ENCODE assay signal across 13 cellular contexts in the genomic region with DNA sequence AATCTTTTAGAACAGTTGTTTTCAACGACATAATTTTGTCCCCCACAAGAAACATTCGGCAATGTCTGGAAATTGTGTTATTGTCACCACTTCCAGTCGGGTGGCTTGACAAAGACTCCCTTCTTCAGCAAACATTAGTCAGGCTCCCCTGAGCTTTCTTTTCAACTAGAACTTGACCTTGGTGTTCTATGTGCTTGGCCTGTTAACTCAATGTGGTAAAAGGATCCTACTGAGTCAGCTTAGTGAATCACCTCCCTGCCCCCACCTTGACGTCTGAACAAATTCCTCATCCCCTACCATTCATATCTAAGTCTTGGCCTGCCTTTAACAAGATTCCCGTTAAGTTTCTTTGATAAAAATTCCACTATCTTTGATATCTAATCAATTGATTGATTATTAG.
A peak's percentile ranks its signal among the peaks of the same experiment; 100 is the strongest.
DNase-seq lines count a peak whose midpoint lies in the region; ATAC-seq and TF ChIP-seq lines count a peak whose summit lies in the region.
"Had no signal": no experiment of that assay in that cellular context is flagged by ENCODE, and none has a peak within 500 bp of the region (broad histone marks: within the 10 kb centered on the region; RNA-seq: fewer than 3 reads in every experiment).

No MANE protein-coding gene starts in this region.

- no peaks in the 10 kb centered on the region for H3K4me1 ChIP-seq in HCT116 (ENCODE audit: control insufficient read depth in 1 of 2, insufficient read depth in 2 of 2, low read length in 2 of 2)
- H3K4me1 ChIP-seq in SJCRH30 = peaks cover 15% of the 10 kb centered on the region
- no peaks in the 10 kb centered on the region for H3K4me1 ChIP-seq in ascending aorta
- H3K4me1 ChIP-seq: spleen had no signal

- H2AFZ ChIP-seq in HCT116 (ENCODE audit: low read depth, low read length, poor library complexity, severe bottlenecking) = no peak overlapping the region

- no peak for ATAC-seq in HCT116
- ATAC-seq: naive thymus-derived CD8-positive, alpha-beta T cell had no signal

- H3K27me3 ChIP-seq in HCT116 (ENCODE audit: insufficient read depth, low read length) = no peaks in the 10 kb centered on the region
- H3K27me3 ChIP-seq in SJCRH30 = no peaks in the 10 kb centered on the region
- no peaks in the 10 kb centered on the region for H3K27me3 ChIP-seq in ascending aorta
- H3K27me3 ChIP-seq: spleen had no signal

- no peaks in the 10 kb centered on the region for H3K9me2 ChIP-seq in HCT116 (ENCODE audit: insufficient read depth)

- CTCF ChIA-PET in HCT116 (lab: Charles Lee) = no interaction called here

- RAD21 ChIA-PET in HCT116 (lab: Charles Lee; ENCODE audit: low non-redundant PET in 1 of 2, low total read pairs in 2 of 2, uncharacterized antibody in 2 of 2, unreplicated experiment in 2 of 2) = no interaction called here

- TF ChIP-seq RAD21 in HCT116 (IDR thresholded peaks at IDR 0.05; ENCODE audit: low read depth) = no peak

- DNase-seq in HCT116 (ENCODE audit: low read depth, low spot score) (no peak), SJCRH30 (peak; percentile 34 to 64), fibroblast of gingiva (ENCODE audit: low read depth) (peak; percentile 33), retina (peak; percentile 9), NCI-H146 (lab: John Stamatoyannopoulos, UW) (no peak), ascending aorta (ENCODE audit: low spot score in 2 of 2) (no peak), NCI-H2081 treated with DMSO at 0.1 percent for 48 hours (lab: John Stamatoyannopoulos, UW) (no peak), NCI-H526 treated with DMSO at 0.1 percent for 48 hours (lab: John Stamatoyannopoulos, UW) (no peak)
- DNase-seq: activated CD4-positive, alpha-beta T cell treated with anti-CD3 and anti-CD28 coated beads, Interleukin-2, amount 50 U/mL, for 4 hours; activated naive CD4-positive, alpha-beta T cell; naive thymus-derived CD8-positive, alpha-beta T cell; NCI-H774; spleen had no signal

- H3K27ac ChIP-seq in HCT116 (ENCODE audit: low read depth, low read length) (no peak overlapping the region), SJCRH30 (peak overlapping the region; percentile 62), ascending aorta (no peak overlapping the region)
- H3K27ac ChIP-seq: spleen had no signal

- TF ChIP-seq CTCF in HCT116 (IDR thresholded peaks at IDR 0.05 in 2 of 3, conservative IDR thresholded peaks at IDR 0.05 in 1 of 3; ENCODE audit: borderline replicate concordance in 1 of 3, insufficient read depth in 1 of 3, low read depth in 2 of 3, low read length in 2 of 3) (no peak), ascending aorta (IDR thresholded peaks at IDR 0.05) (no peak)

- H3K79me2 ChIP-seq in HCT116 (ENCODE audit: insufficient read depth, low read length) = no peaks in the 10 kb centered on the region

- peaks cover 10 to 15% of the 10 kb centered on the region in 2 experiments; a peak in 2 of 4 replicates for H3K9me3 ChIP-seq in HCT116 (ENCODE audit: control insufficient read depth in 1 of 2, insufficient read depth in 1 of 2, low read depth in 1 of 2, low read length in 2 of 2)
- no peaks in the 10 kb centered on the region; the same call in 1 of the 2 replicates for H3K9me3 ChIP-seq in SJCRH30 (replicated peaks)
- no peaks in the 10 kb centered on the region for H3K9me3 ChIP-seq in ascending aorta

- H3K9ac ChIP-seq in HCT116 (ENCODE audit: low read length) = no peak overlapping the region

- POLR2A ChIA-PET in HCT116 (lab: Charles Lee) = no interaction called here

- intact Hi-C loops in HCT116 (cut with micrococcal nuclease) (no loop called here), ascending aorta (cut with DNase I) (no loop called here)

- H4K20me1 ChIP-seq in HCT116 (ENCODE audit: insufficient read depth) = no peaks in the 10 kb centered on the region

- TF ChIP-seq POLR2A in HCT116 (IDR thresholded peaks at IDR 0.05; ENCODE audit: borderline replicate concordance, extremely low read depth, insufficient read depth, insufficient read length) = no peak

- H3K36me3 ChIP-seq in HCT116 (ENCODE audit: control insufficient read depth in 1 of 2, insufficient read depth in 2 of 2, low read length in 2 of 2) (no peaks in the 10 kb centered on the region), SJCRH30 (no peaks in the 10 kb centered on the region), ascending aorta (no peaks in the 10 kb centered on the region)
- H3K36me3 ChIP-seq: spleen had no signal

- no peak overlapping the region for H3K4me2 ChIP-seq in HCT116 (ENCODE audit: low read length)

- H3K4me3 ChIP-seq in HCT116 (replicated peaks in 1 of 2; ENCODE audit: low read depth in 1 of 2, low read length in 2 of 2) (no peak overlapping the region), SJCRH30 (peak overlapping the region; percentile 13; the same call in 1 of the 2 replicates), ascending aorta (no peak overlapping the region)
- H3K4me3 ChIP-seq: spleen had no signal

- BruUV-seq in HCT116 (replicated peaks; lab: Mats Ljungman, UMichigan) = no TSS peak

TF ChIP-seq in HCT116, 20 proteins besides CTCF, POLR2A, EP300 and RAD21:
- TF ChIP-seq SP1 (IDR thresholded peaks at IDR 0.05; ENCODE audit: low read depth) = no peak
- TF ChIP-seq ZNF274 (IDR thresholded peaks at IDR 0.05; ENCODE audit: low read depth, low read length) = no peak
- peak; percentile 55 for TF ChIP-seq TCF7L2 (IDR thresholded peaks at IDR 0.05; ENCODE audit: borderline replicate concordance, extremely low read depth, insufficient read depth, insufficient read length)
- no peak for TF ChIP-seq ZFX (IDR thresholded peaks at IDR 0.05)
- no peak for TF ChIP-seq EZH2 (IDR thresholded peaks at IDR 0.05)

Comparison
In these comparisons a context has a peak if more than half of its experiments do, and no peak if none do; other contexts are left out.
1. DNase-seq: peak in SJCRH30 (2 of 2), fibroblast of gingiva (single experiment) and retina (single experiment); none in HCT116 (single experiment), NCI-H146 (single experiment), ascending aorta (0 of 2), NCI-H2081 treated with DMSO at 0.1 percent for 48 hours (single experiment) and NCI-H526 treated with DMSO at 0.1 percent for 48 hours (single experiment).